ENCODE assay signal across 14 cellular contexts in the genomic region with DNA sequence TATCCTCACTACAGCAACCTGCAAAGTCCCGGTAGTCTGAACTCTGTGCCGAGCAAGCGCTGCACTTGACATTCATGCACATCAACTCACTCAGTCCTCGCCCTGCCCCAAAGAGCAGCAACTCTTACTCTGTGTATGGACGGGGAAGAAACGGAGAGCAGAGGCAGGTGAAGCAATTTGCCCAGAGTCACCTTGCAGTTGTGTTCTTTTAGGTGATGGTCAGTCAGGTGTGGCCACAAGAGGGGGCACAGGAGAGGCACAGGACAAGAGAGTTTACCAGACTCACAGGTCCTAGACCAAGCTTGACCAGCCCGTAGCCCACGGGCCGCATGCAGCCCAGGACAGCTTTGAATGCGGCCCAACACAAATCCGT. TPM values are rescaled to one million over a fixed set of nuclear protein-coding genes. Genes with fewer than 3 reads are reported as not detected.
DNase-seq lines count a peak whose midpoint lies in the region; ATAC-seq, FAIRE-seq and TF ChIP-seq lines count a peak whose summit lies in the region.
"Had no signal": no experiment of that assay in that cellular context is flagged by ENCODE, and none has a peak within 500 bp of the region (broad histone marks: within the 10 kb centered on the region; RNA-seq: fewer than 3 reads in every experiment).

No MANE protein-coding gene starts in this region.

- FAIRE-seq in HepG2 (lab: Jason Lieb, UNC), result no peak
- FAIRE-seq: GM12878 had no signal

- H3K27me3 Mint-ChIP-seq in activated naive CD8-positive, alpha-beta T cell treated with anti-CD3 and anti-CD28 coated beads for 36 hours, result no peaks in the 10 kb centered on the region

- H3K27me3 ChIP-seq in brain microvascular endothelial cell (replicated peaks) (peaks cover 2% of the 10 kb centered on the region), HepG2 (ENCODE audit: control insufficient read depth in 1 of 2, insufficient read depth in 2 of 2, low read length in 2 of 2) (peaks cover 5 to 40% of the 10 kb centered on the region in 2 experiments; a peak in 4 of 5 replicates)

- intact Hi-C loops in HepG2 (cut with micrococcal nuclease; ENCODE audit: unreplicated experiment), result no loop called here

- no peak overlapping the region for H3K4me3 Mint-ChIP-seq in activated naive CD8-positive, alpha-beta T cell treated with anti-CD3 and anti-CD28 coated beads for 36 hours
- H3K4me3 Mint-ChIP-seq: activated naive CD8-positive, alpha-beta T cell treated with anti-CD3 and anti-CD28 coated beads, Interleukin-2, amount 10 ng/mL, durations not matched to agents 7 days and 5 days; T-helper 1 cell treated with Interleukin-12 subunit alpha and Interleukin-12 subunit beta and Interleukin-4 antibody, amounts not matched to agents 30 μg/mL and 1 μg/mL, for 36 hours had no signal

- H3K27ac ChIP-seq in C4-2B (no peak overlapping the region), brain microvascular endothelial cell (no peak overlapping the region), HepG2 (ENCODE audit: extremely low read length, insufficient read depth, low read length) (no peak overlapping the region)
- H3K27ac ChIP-seq: skin epidermis had no signal

- POLR2A ChIA-PET in HepG2 (lab: Yijun Ruan, JAX), result no interaction called here

- no peaks in the 10 kb centered on the region for H3K79me2 ChIP-seq in HepG2 (ENCODE audit: insufficient read depth, low read length)

- H3K4me3 ChIP-seq in brain microvascular endothelial cell (ENCODE audit: low read depth, low read length) (no peak overlapping the region), HepG2 (replicated peaks in 1 of 3; ENCODE audit: insufficient read depth in 1 of 3, low read depth in 2 of 3, low read length in 3 of 3) (no peak overlapping the region)
- H3K4me3 ChIP-seq: GM12878, skin epidermis had no signal

- H3K4me2 ChIP-seq in HepG2 (ENCODE audit: low read depth, low read length), result no peak overlapping the region

- H3K9ac ChIP-seq in HepG2 (ENCODE audit: insufficient read depth, low read depth, low read length), result no peak overlapping the region

- TF ChIP-seq POLR2A in HepG2 (IDR thresholded peaks at IDR 0.05; ENCODE audit: insufficient read depth in 1 of 2, low read depth in 2 of 2, low read length in 2 of 2), result no peak

- no peaks in the 10 kb centered on the region for H3K4me1 ChIP-seq in HepG2 (ENCODE audit: insufficient read depth, low read length)

- H3K36me3 ChIP-seq in brain microvascular endothelial cell (replicated peaks) (no peaks in the 10 kb centered on the region), HepG2 (replicated peaks in 1 of 2; ENCODE audit: control insufficient read depth in 1 of 2, insufficient read depth in 2 of 2, low read length in 2 of 2) (no peaks in the 10 kb centered on the region)

- DNase-seq in brain microvascular endothelial cell (no peak), HepG2 (ENCODE audit: low spot score) (peak; percentile 41)
- DNase-seq in activated effector memory CD4-positive, alpha-beta T cell treated with Interleukin-2 at 50 U/mL for 16 hours, result no peak
- no peak for DNase-seq in activated naive CD8-positive, alpha-beta T cell treated with anti-CD3 and anti-CD28 coated beads for 36 hours
- no peak for DNase-seq in activated CD4-positive, alpha-beta T cell treated with anti-CD3 and anti-CD28 coated beads for 1 hour
- DNase-seq: activated naive CD8-positive, alpha-beta T cell treated with anti-CD3 and anti-CD28 coated beads, Interleukin-2, amount 10 ng/mL, durations not matched to agents 7 days and 5 days; effector CD4-positive, alpha-beta T cell; NCI-H1092 had no signal

- no peaks in the 10 kb centered on the region for H3K9me3 Mint-ChIP-seq in activated naive CD8-positive, alpha-beta T cell treated with anti-CD3 and anti-CD28 coated beads for 36 hours
- H3K9me3 Mint-ChIP-seq: activated naive CD8-positive, alpha-beta T cell treated with anti-CD3 and anti-CD28 coated beads, Interleukin-2, amount 10 ng/mL, durations not matched to agents 7 days and 5 days; T-helper 1 cell treated with Interleukin-12 subunit alpha and Interleukin-12 subunit beta and Interleukin-4 antibody, amounts not matched to agents 30 μg/mL and 1 μg/mL, for 36 hours had no signal

- no peak overlapping the region for H2AFZ ChIP-seq in HepG2 (ENCODE audit: low read length)

- H3K36me3 Mint-ChIP-seq in activated naive CD8-positive, alpha-beta T cell treated with anti-CD3 and anti-CD28 coated beads for 36 hours, result no peaks in the 10 kb centered on the region
- H3K36me3 Mint-ChIP-seq: activated naive CD8-positive, alpha-beta T cell treated with anti-CD3 and anti-CD28 coated beads, Interleukin-2, amount 10 ng/mL, durations not matched to agents 7 days and 5 days had no signal

- BruUV-seq in HepG2 (replicated peaks; lab: Mats Ljungman, UMichigan), result no TSS peak

- TF ChIP-seq RAD21 in Ishikawa (IDR thresholded peaks at IDR 0.05; ENCODE audit: low read depth) (peak; percentile 45; the same call in 1 of the 2 replicates), HepG2 (CRISPR knock-in tag; IDR thresholded peaks at IDR 0.05) (peak; percentile 38; the same call in 1 of the 2 replicates)

- no peak overlapping the region for H3K27ac Mint-ChIP-seq in activated naive CD8-positive, alpha-beta T cell treated with anti-CD3 and anti-CD28 coated beads for 36 hours
- H3K27ac Mint-ChIP-seq: activated naive CD8-positive, alpha-beta T cell treated with anti-CD3 and anti-CD28 coated beads, Interleukin-2, amount 10 ng/mL, durations not matched to agents 7 days and 5 days; T-helper 1 cell treated with Interleukin-12 subunit alpha and Interleukin-12 subunit beta and Interleukin-4 antibody, amounts not matched to agents 30 μg/mL and 1 μg/mL, for 36 hours had no signal

- TF ChIP-seq EP300 in Ishikawa (IDR thresholded peaks at IDR 0.05; ENCODE audit: borderline replicate concordance) (no peak), HepG2 (IDR thresholded peaks at IDR 0.05; ENCODE audit: low read depth in 2 of 2, low read length in 2 of 2) (no peak), HepG2 (CRISPR knock-in tag; IDR thresholded peaks at IDR 0.05; ENCODE audit: borderline replicate concordance) (no peak)

- WGBS in HepG2 (ENCODE audit: low lambda C conversion rate), result 19% methylated on average over 10 of the region's 11 CpGs

- TF ChIP-seq CTCF in C4-2B (conservative IDR thresholded peaks at IDR 0.05), result peak; percentile 73
- TF ChIP-seq CTCF in brain microvascular endothelial cell (IDR thresholded peaks at IDR 0.05; ENCODE audit: low read depth, low read length, missing control alignments), result peak; percentile 42
- TF ChIP-seq CTCF in HepG2 (CRISPR knock-in tag; IDR thresholded peaks at IDR 0.05), result peak; percentile 72

- CTCF ChIA-PET in HepG2 (lab: Yijun Ruan, JAX; ENCODE audit: low intra/inter-chr PET ratio, low total read pairs), result interaction anchor here (1.9 kb wide), 1 partner anchor 114 kb away, joined by 5 read pairs; no protein-coding TSS in a partner anchor

- peak; percentile 88 for ATAC-seq in HepG2
- ATAC-seq in GM18870 (IDR thresholded peaks at IDR 0.05; ENCODE audit: unreplicated experiment), result no peak
- ATAC-seq: GM12878 had no signal

- no peaks in the 10 kb centered on the region for H3K4me1 Mint-ChIP-seq in activated naive CD8-positive, alpha-beta T cell treated with anti-CD3 and anti-CD28 coated beads for 36 hours
- H3K4me1 Mint-ChIP-seq: activated naive CD8-positive, alpha-beta T cell treated with anti-CD3 and anti-CD28 coated beads, Interleukin-2, amount 10 ng/mL, durations not matched to agents 7 days and 5 days had no signal

- in situ Hi-C loops in brain microvascular endothelial cell (cut with HindIII; ENCODE audit: low pct_ligation_motif_present, low sequenced_read_pairs) (no loop called here), HepG2 (cut with HindIII; ENCODE audit: extremely low pct_ligation_motif_present, low pct_unique_long_range_greater_than_20kb) (no loop called here)

- no peaks in the 10 kb centered on the region for H3K9me3 ChIP-seq in HepG2 (ENCODE audit: low read length)

- H4K20me1 ChIP-seq in HepG2 (ENCODE audit: insufficient read depth, low read length), result no peaks in the 10 kb centered on the region

TF ChIP-seq in Ishikawa, 13 proteins besides CTCF, POLR2A, EP300 and RAD21 (continues in another document):
- TF ChIP-seq, protein P1, sequence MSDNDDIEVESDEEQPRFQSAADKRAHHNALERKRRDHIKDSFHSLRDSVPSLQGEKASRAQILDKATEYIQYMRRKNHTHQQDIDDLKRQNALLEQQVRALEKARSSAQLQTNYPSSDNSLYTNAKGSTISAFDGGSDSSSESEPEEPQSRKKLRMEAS (IDR thresholded peaks at IDR 0.05), result no peak

TF ChIP-seq in HepG2, 621 proteins besides CTCF, POLR2A, EP300 and RAD21 (continues in another document):
- TF ChIP-seq ZBTB38 (CRISPR knock-in tag; IDR thresholded peaks at IDR 0.05) (no peak), MLLT10 (CRISPR knock-in tag; IDR thresholded peaks at IDR 0.05) (no peak)

RNA-seq across cellular contexts. Expression of a gene that starts 39.1 kb away (rescaled TPM):
- 0.07 and 0.13 TPM in 2 replicates for total RNA-seq in HepG2 (2016; rRNA removed; fragmentation: Illumina TruSeq; extraction: Trizol)
- not detected in 2 replicates for total RNA-seq in HepG2 (2016; cell fraction: cytosol; rRNA removed; fragmentation: Illumina TruSeq; extraction: Trizol; ENCODE audit: low read depth)
- total RNA-seq in HepG2 (2016; cell fraction: insoluble cytoplasmic fraction; rRNA removed; fragmentation: Illumina TruSeq; extraction: Trizol), result not detected in 2 replicates
- not detected in 2 replicates for total RNA-seq in HepG2 (2016; cell fraction: membrane; rRNA removed; fragmentation: Illumina TruSeq; extraction: Trizol)
- not detected in 2 replicates for total RNA-seq in HepG2 (2016; cell fraction: nucleus; rRNA removed; fragmentation: Illumina TruSeq; extraction: Trizol)
- polyA plus RNA-seq in HepG2 (2011; rRNA removed), result 0.01 TPM in 2 replicates
- 0.03 TPM in 2 replicates for polyA plus RNA-seq in HepG2 (2011; cell fraction: cytosol; rRNA removed)
- 0.03 and 0.07 TPM in 2 replicates for polyA plus RNA-seq in HepG2 (2011; cell fraction: nucleus; rRNA removed)
- polyA plus RNA-seq in HepG2 (2012), result 0.04 and 0.13 TPM in 2 replicates
- polyA plus RNA-seq in HepG2 (2016; cell fraction: cytosol; fragmentation: Illumina TruSeq; extraction: Trizol; ENCODE audit: low read depth), result 0.08 TPM in 1 of 2 replicates, not detected in the other
- not detected in 2 replicates for polyA plus RNA-seq in HepG2 (2016; cell fraction: insoluble cytoplasmic fraction; fragmentation: Illumina TruSeq; extraction: Trizol; ENCODE audit: low read depth)
- not detected in 2 replicates for polyA plus RNA-seq in HepG2 (2016; cell fraction: membrane; fragmentation: Illumina TruSeq; extraction: Trizol; ENCODE audit: low read depth)
- 0.42 TPM in 1 of 2 replicates, not detected in the other for polyA plus RNA-seq in HepG2 (2016; cell fraction: nucleus; fragmentation: Illumina TruSeq; extraction: Trizol; ENCODE audit: insufficient read depth, low read depth)
- not detected in 2 replicates for polyA minus RNA-seq in HepG2 (2011; rRNA and poly(A)+ RNA removed; ENCODE audit: low replicate concordance)
- not detected in 2 replicates for polyA minus RNA-seq in HepG2 (2011; cell fraction: cytosol; rRNA and poly(A)+ RNA removed)
- polyA minus RNA-seq in HepG2 (2011; cell fraction: nucleus; rRNA and poly(A)+ RNA removed), result 0.13 TPM in 1 of 2 replicates, not detected in the other
- not detected for total RNA-seq in activated naive CD8-positive, alpha-beta T cell treated with anti-CD3 and anti-CD28 coated beads for 36 hours
- total RNA-seq: activated naive CD8-positive, alpha-beta T cell treated with anti-CD3 and anti-CD28 coated beads, Interleukin-2, amount 10 ng/mL, durations not matched to agents 7 days and 5 days had no signal
